ENCODE assay signal across 14 cellular contexts in the genomic region with DNA sequence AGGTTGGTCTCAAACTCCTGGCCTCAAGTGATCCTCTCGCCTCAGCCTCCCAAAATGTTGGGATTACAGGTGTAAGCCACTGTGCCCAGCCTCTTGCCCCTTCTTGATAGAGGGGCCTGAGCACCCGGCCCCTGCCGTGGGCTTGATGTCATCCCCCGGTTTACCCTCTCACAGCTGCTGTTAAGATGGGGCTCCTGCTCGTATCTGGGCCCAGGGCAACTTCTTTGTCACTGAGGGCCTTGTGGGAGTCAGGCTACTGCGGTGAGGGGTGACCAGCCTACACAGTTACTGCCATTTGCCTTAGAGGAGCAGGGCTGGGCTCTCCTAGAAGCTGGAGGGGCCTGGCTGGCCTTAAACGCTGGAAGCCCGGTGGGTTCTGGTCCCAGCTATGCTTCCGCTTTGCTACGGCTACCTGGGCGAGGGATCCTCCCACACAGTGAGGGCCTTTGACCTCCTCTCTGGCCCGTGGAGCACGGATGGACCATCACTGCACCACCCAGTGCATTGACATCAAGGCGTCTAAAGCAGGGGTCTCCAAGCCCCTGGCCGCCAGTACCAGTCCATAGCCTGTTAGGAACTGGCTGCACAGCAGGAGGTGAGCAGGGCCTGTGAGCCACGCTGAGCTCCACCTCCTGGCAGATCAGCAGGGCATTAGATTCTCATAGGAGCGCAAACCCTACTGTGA. TPM values are rescaled to one million over a fixed set of nuclear protein-coding genes. Genes with fewer than 3 reads are reported as not detected.
DNase-seq lines count a peak whose midpoint lies in the region; ATAC-seq and TF ChIP-seq lines count a peak whose summit lies in the region.
"Had no signal": no experiment of that assay in that cellular context is flagged by ENCODE, and none has a peak within 500 bp of the region (broad histone marks: within the 10 kb centered on the region; RNA-seq: fewer than 3 reads in every experiment).

No MANE protein-coding gene starts in this region.

- no peak for ATAC-seq in psoas muscle
- no peak for ATAC-seq in stimulated activated naive B cell treated with anti-CD40 and anti-IgM and Interleukin-4, amounts not matched to agents 10 μg/mL and 1 μg/mL and 100 μg/mL, for 72 hours (replicated peaks)

- peaks cover 5% of the 10 kb centered on the region for H3K4me1 ChIP-seq in OCI-LY3 (ENCODE audit: low read length)
- H3K4me1 ChIP-seq in psoas muscle = no peaks in the 10 kb centered on the region

- H3K4me3 ChIP-seq in OCI-LY3 (ENCODE audit: low read length) = peak overlapping the region; percentile 59
- peak overlapping the region in 49 of 59 donors; percentile 21 to 77 (median 63) for H3K4me3 ChIP-seq in dorsolateral prefrontal cortex
- peak overlapping the region; percentile 47 for H3K4me3 ChIP-seq in psoas muscle
- H3K4me3 ChIP-seq: lung had no signal

- H3K9me3 ChIP-seq in OCI-LY3 (ENCODE audit: insufficient read depth, low read length) (no peaks in the 10 kb centered on the region), psoas muscle (no peaks in the 10 kb centered on the region)
- H3K9me3 ChIP-seq: gastroesophageal sphincter had no signal

- DNase-seq in NCI-H146 (lab: John Stamatoyannopoulos, UW) (peak; percentile 13), NCI-H146 treated with DMSO at 0.1 percent for 48 hours (lab: John Stamatoyannopoulos, UW; ENCODE audit: unreplicated experiment) (no peak), dorsolateral prefrontal cortex (peak in 2 of 10 donors; percentile 22 to 28), psoas muscle (no peak), NCI-H748 (lab: John Stamatoyannopoulos, UW; ENCODE audit: unreplicated experiment) (no peak)
- no peak for DNase-seq in stimulated activated naive B cell treated with anti-CD40 and anti-IgM and Interleukin-4, amounts not matched to agents 10 μg/mL and 1 μg/mL and 100 μg/mL, for 72 hours
- no peak for DNase-seq in stimulated activated CD4-positive, alpha-beta T cell treated with anti-CD3 and anti-CD28 coated beads, Interleukin-4, amount 100 ng/mL, for 1 hour
- DNase-seq: cortex of kidney, NCI-H510A, SW 1271 had no signal

- peak overlapping the region; percentile 56 for H3K4me2 ChIP-seq in OCI-LY3 (ENCODE audit: low read length)

- intact Hi-C loops in dorsolateral prefrontal cortex (cut with DNase I) = no loop called here
- intact Hi-C loops in psoas muscle (cut with DNase I) = no loop called here

- H3K27me3 Mint-ChIP-seq in stimulated activated naive B cell treated with anti-CD40 and anti-IgM and Interleukin-4, amounts not matched to agents 10 μg/mL and 1 μg/mL and 100 μg/mL, for 72 hours = peaks cover 11% of the 10 kb centered on the region in 2 donors

- no peak overlapping the region for H2AFZ ChIP-seq in OCI-LY3 (ENCODE audit: low read depth, low read length)

- H3K27me3 ChIP-seq in OCI-LY3 (ENCODE audit: low read depth, low read length) (peaks cover 11% of the 10 kb centered on the region), dorsolateral prefrontal cortex (peaks cover 0 to 38% (median 5%) of the 10 kb centered on the region in 45 donors), psoas muscle (ENCODE audit: insufficient read depth in 3 of 3, low read length in 2 of 3) (peaks cover 0 to 39% (median 7%) of the 10 kb centered on the region in 3 donors)

- WGBS in psoas muscle, 3 donors = 85 to 88% (median 86%) methylated on average over 17 of the region's 17 CpGs

- H4K20me1 ChIP-seq in OCI-LY3 (ENCODE audit: insufficient read depth, low read length) = no peaks in the 10 kb centered on the region

- peaks cover 6 to 19% of the 10 kb centered on the region in 2 donors for H3K4me1 Mint-ChIP-seq in stimulated activated naive B cell treated with anti-CD40 and anti-IgM and Interleukin-4, amounts not matched to agents 10 μg/mL and 1 μg/mL and 100 μg/mL, for 72 hours

- no peaks in the 10 kb centered on the region for H3K9me3 Mint-ChIP-seq in stimulated activated naive B cell treated with anti-CD40 and anti-IgM and Interleukin-4, amounts not matched to agents 10 μg/mL and 1 μg/mL and 100 μg/mL, for 72 hours

- no peaks in the 10 kb centered on the region for H3K79me2 ChIP-seq in OCI-LY3 (ENCODE audit: low read length)

- H3K27ac ChIP-seq in OCI-LY3 (ENCODE audit: low read length) (no peak overlapping the region), dorsolateral prefrontal cortex (peak overlapping the region in 45 of 59 donors; percentile 15 to 94 (median 64)), psoas muscle (no peak overlapping the region)
- H3K27ac ChIP-seq: 22Rv1, gastroesophageal sphincter had no signal

- peak overlapping the region in 1 of 2 donors; percentile 82 for H3K4me3 Mint-ChIP-seq in stimulated activated naive B cell treated with anti-CD40 and anti-IgM and Interleukin-4, amounts not matched to agents 10 μg/mL and 1 μg/mL and 100 μg/mL, for 72 hours

- no peaks in the 10 kb centered on the region for H3K36me3 Mint-ChIP-seq in stimulated activated naive B cell treated with anti-CD40 and anti-IgM and Interleukin-4, amounts not matched to agents 10 μg/mL and 1 μg/mL and 100 μg/mL, for 72 hours

- H3K9ac ChIP-seq in OCI-LY3 (ENCODE audit: low read length) = no peak overlapping the region

- H3K36me3 ChIP-seq in OCI-LY3 (replicated peaks; ENCODE audit: low read depth, low read length) = no peaks in the 10 kb centered on the region
- no peaks in the 10 kb centered on the region for H3K36me3 ChIP-seq in psoas muscle (ENCODE audit: insufficient read depth in 1 of 2, low read depth in 1 of 2)
- H3K36me3 ChIP-seq: gastroesophageal sphincter had no signal

- no peak overlapping the region for H3K27ac Mint-ChIP-seq in stimulated activated naive B cell treated with anti-CD40 and anti-IgM and Interleukin-4, amounts not matched to agents 10 μg/mL and 1 μg/mL and 100 μg/mL, for 72 hours

- no peak for TF ChIP-seq CTCF in OCI-LY3 (IDR thresholded peaks at IDR 0.05; ENCODE audit: low read depth, low read length)
- TF ChIP-seq CTCF in dorsolateral prefrontal cortex (IDR thresholded peaks at IDR 0.05 in 54 of 56, conservative IDR thresholded peaks at IDR 0.05 in 2 of 56; ENCODE audit: low read depth in 1 of 56, partially characterized antibody in 56 of 56) = no peak
- no peak for TF ChIP-seq CTCF in psoas muscle (IDR thresholded peaks at IDR 0.05)

RNA-seq across cellular contexts. Expression of a gene that starts 1.1 kb away (rescaled TPM):
- 100 to 1,000 TPM in 119 of 120 experiments, 10 to 100 TPM in 1; 93.2 to 366 (median 269) TPM for total RNA-seq in dorsolateral prefrontal cortex
- not detected for total RNA-seq in psoas muscle
- under 1 TPM in 1 of 3 donors, not detected in 2; 0.08 TPM for polyA plus RNA-seq in psoas muscle

RNA-seq across cellular contexts. Expression of a gene that starts 7.4 kb away (rescaled TPM):
- total RNA-seq in dorsolateral prefrontal cortex (10 to 100 TPM; 35.4 to 72.2 (median 48.9) TPM), psoas muscle (10 to 100 TPM; 13.3 to 21.3 (median 19.5) TPM)
- 1 to 10 TPM; 3.8 to 9.0 (median 5.0) TPM for polyA plus RNA-seq in psoas muscle

Comparison
In these comparisons a context has a peak if more than half of its experiments do, and no peak if none do; other contexts are left out.
1. H3K27ac ChIP-seq: peak in dorsolateral prefrontal cortex (45 of 59); none in OCI-LY3 (single experiment) and psoas muscle (single experiment).
2. RNA of a gene that starts 1.1 kb away (total RNA-seq): 93.2 to 366 TPM in dorsolateral prefrontal cortex; not detected in psoas muscle; every median in the first group is over 10 times any median in the second.
3. Peak in every context shown above with its lines, with median percentiles within 50 percentile points of each other: H3K4me3 ChIP-seq.